11 cellular contexts compared by ENCODE assay signal in genomic region chr6:75608955-75609533, GRCh38. TPM values are rescaled to one million over a fixed set of nuclear protein-coding genes. Genes with fewer than 3 reads are reported as not detected.
DNase-seq lines count a peak whose midpoint lies in the region; ATAC-seq and TF ChIP-seq lines count a peak whose summit lies in the region.
"Had no signal": no experiment of that assay in that cellular context is flagged by ENCODE, and none has a peak within 500 bp of the region (broad histone marks: within the 10 kb centered on the region; RNA-seq: fewer than 3 reads in every experiment).

No MANE protein-coding gene starts in this region.

- no peaks in the 10 kb centered on the region for H3K9me3 Mint-ChIP-seq in endothelial cell (ENCODE audit: unreplicated experiment)

- H3K9ac ChIP-seq in skeletal muscle tissue (ENCODE audit: low read depth in 1 of 3, low read length in 3 of 3): no peak overlapping the region

- H3K27me3 ChIP-seq in skeletal muscle tissue (ENCODE audit: control insufficient read depth in 3 of 3, insufficient read depth in 3 of 3, low read length in 3 of 3): no peaks in the 10 kb centered on the region

- no peak overlapping the region for H3K4me3 ChIP-seq in skeletal muscle tissue (ENCODE audit: low read length in 3 of 3)

- peaks cover 3% of the 10 kb centered on the region for H3K27me3 Mint-ChIP-seq in endothelial cell (ENCODE audit: unreplicated experiment)

- peak overlapping the region; percentile 91 for H3K27ac Mint-ChIP-seq in endothelial cell (ENCODE audit: unreplicated experiment)

- no peaks in the 10 kb centered on the region for H3K9me3 ChIP-seq in skeletal muscle tissue (ENCODE audit: control insufficient read depth in 3 of 3, low read length in 3 of 3)

- H3K4me1 ChIP-seq in skeletal muscle tissue (ENCODE audit: control insufficient read depth in 3 of 3, insufficient read depth in 3 of 3, low read length in 3 of 3): peaks cover 27 to 45% (median 31%) of the 10 kb centered on the region in 3 donors

- H3K4me1 Mint-ChIP-seq in endothelial cell (ENCODE audit: unreplicated experiment): peaks cover 86% of the 10 kb centered on the region

- TF ChIP-seq CTCF in endothelial cell (IDR thresholded peaks at IDR 0.05; ENCODE audit: unreplicated experiment): no peak

- peaks cover 23% of the 10 kb centered on the region for H3K36me3 Mint-ChIP-seq in endothelial cell (ENCODE audit: low read depth, unreplicated experiment)

- H3K36me3 ChIP-seq in skeletal muscle tissue (ENCODE audit: control insufficient read depth in 3 of 3, insufficient read depth in 3 of 3, low read length in 3 of 3): no peaks in the 10 kb centered on the region

- peak overlapping the region; percentile 59 for H3K27ac ChIP-seq in skeletal muscle tissue (ENCODE audit: low read depth, low read length)

- peak overlapping the region; percentile 11 for H3K4me3 Mint-ChIP-seq in endothelial cell (ENCODE audit: unreplicated experiment)

- ATAC-seq in GM21576 (IDR thresholded peaks at IDR 0.05; ENCODE audit: unreplicated experiment) (peak; percentile 37), GM21825 (IDR thresholded peaks at IDR 0.05; ENCODE audit: unreplicated experiment) (no peak), GM18909 (IDR thresholded peaks at IDR 0.05; ENCODE audit: poor library complexity, unreplicated experiment) (no peak)

- DNase-seq in NOMO-1 treated with dmso at 0.1 percent for 144 hours (lab: John Stamatoyannopoulos, UW; ENCODE audit: unreplicated experiment): peak; percentile 85
- no peak for DNase-seq in endothelial cell (ENCODE audit: low spot score)
- no peak for DNase-seq in cerebellar nuclear complex (lab: John Stamatoyannopoulos, UW)
- DNase-seq in T1000 (lab: John Stamatoyannopoulos, UW): no peak
- DNase-seq: cortex of kidney; NCI-H1417; NK-92 treated with Interleukin-12 subunit alpha and Interleukin-12 subunit beta, amount 100 ng/mL, for 24 hours had no signal

RNA-seq across cellular contexts. Expression of gene SENP6, which starts 7.4 kb away (rescaled TPM):
- total RNA-seq in endothelial cell (ENCODE audit: unreplicated experiment) (135 TPM), skeletal muscle tissue (91.3 TPM)
